Comparison of ENCODE assay signal across 8 cellular contexts in the genomic region with DNA sequence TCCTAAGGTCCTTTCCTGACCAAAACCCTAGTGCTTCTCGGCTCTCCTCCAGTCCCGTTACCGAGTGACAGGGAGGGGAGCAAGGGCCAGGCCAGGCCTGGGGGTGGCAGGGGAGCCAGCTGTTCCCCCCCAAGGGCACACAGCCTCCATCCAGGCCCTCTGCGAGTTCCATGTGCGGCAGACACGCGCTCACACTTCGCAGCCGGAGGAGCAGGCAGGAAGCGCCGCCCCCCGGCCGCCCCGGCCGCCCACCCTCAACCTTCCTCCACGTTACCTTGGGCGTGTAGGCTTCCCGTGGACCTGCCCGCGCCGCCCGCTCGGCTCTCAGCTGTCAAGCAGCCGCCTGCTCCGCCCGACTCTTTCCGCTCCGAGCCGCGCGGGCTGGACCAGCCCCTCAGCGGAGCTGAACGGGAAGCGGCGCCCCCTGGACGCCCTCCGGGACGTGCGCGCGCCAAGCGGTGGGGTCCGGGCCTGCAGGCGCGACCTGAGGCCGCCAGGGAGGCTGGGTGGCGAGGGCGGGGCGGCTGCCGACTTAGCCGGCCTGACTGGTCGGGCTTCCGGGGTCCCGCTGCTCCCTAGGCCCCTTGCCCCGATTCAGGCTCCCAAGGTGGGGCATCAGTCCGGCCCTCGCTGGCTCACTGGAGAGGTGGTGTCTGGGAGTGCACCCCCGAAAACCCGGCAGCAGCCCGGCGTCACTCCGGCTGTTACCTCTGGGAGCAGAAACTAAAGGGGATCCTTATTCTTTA. TPM values are rescaled to one million over a fixed set of nuclear protein-coding genes. Genes with fewer than 3 reads are reported as not detected.
DNase-seq lines count a peak whose midpoint lies in the region; ATAC-seq and TF ChIP-seq lines count a peak whose summit lies in the region.

A gene with protein sequence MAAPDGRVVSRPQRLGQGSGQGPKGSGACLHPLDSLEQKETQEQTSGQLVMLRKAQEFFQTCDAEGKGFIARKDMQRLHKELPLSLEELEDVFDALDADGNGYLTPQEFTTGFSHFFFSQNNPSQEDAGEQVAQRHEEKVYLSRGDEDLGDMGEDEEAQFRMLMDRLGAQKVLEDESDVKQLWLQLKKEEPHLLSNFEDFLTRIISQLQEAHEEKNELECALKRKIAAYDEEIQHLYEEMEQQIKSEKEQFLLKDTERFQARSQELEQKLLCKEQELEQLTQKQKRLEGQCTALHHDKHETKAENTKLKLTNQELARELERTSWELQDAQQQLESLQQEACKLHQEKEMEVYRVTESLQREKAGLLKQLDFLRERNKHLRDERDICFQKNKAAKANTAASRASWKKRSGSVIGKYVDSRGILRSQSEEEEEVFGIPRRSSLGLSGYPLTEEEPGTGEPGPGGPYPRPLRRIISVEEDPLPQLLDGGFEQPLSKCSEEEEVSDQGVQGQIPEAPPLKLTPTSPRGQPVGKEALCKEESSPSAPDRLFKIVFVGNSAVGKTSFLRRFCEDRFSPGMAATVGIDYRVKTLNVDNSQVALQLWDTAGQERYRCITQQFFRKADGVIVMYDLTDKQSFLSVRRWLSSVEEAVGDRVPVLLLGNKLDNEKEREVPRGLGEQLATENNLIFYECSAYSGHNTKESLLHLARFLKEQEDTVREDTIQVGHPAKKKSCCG (minus strand): TSS at position 369 of the 746 bp plus-strand sequence. CDS start 56,110 bp downstream, outside the sequence.

- H3K27ac ChIP-seq in Panc1 (ENCODE audit: low read length) = no peak within 1 kb of the TSS

- POLR2A ChIA-PET in Panc1 (lab: Charles Lee) = no interaction called here

- no peaks in the 10 kb centered on the region for H3K9me3 ChIP-seq in Panc1 (ENCODE audit: control insufficient read depth, insufficient read depth, low read depth, low read length)

- H3K4me1 ChIP-seq in Panc1 (ENCODE audit: control insufficient read depth, insufficient read depth, low read length) = no peaks in the 10 kb centered on the region; the same call in 1 of the 2 replicates

- peak within 1 kb of the TSS; percentile 80 for H3K4me3 Mint-ChIP-seq in glutamatergic neuron (ENCODE audit: unreplicated experiment)

- peaks cover 5% of the 10 kb centered on the region for H3K27me3 Mint-ChIP-seq in glutamatergic neuron (ENCODE audit: unreplicated experiment)

- ATAC-seq in HG03139 (IDR thresholded peaks at IDR 0.05; ENCODE audit: unreplicated experiment) (peak; percentile 79), Panc1 (peak; percentile 91)

- CTCF ChIA-PET in Panc1 (lab: Charles Lee) = no interaction called here

- H3K4me3 ChIP-seq in AG10803 (ENCODE audit: low read length) (peak within 1 kb of the TSS; percentile 64), Panc1 (ENCODE audit: low read depth in 2 of 2, low read length in 2 of 2) (peak within 1 kb of the TSS; percentile 20 to 30)

- intact Hi-C loops in Panc1 (cut with micrococcal nuclease; ENCODE audit: unreplicated experiment) = no loop called here

- H3K9me3 Mint-ChIP-seq in glutamatergic neuron (ENCODE audit: unreplicated experiment) = peaks cover 9% of the 10 kb centered on the region

- peaks cover 9% of the 10 kb centered on the region for H3K36me3 Mint-ChIP-seq in glutamatergic neuron (ENCODE audit: unreplicated experiment)

- H3K36me3 ChIP-seq in Panc1 (ENCODE audit: control insufficient read depth, insufficient read depth, low read length) = no peaks in the 10 kb centered on the region

- in situ Hi-C loops in GM18951 (cut with MboI; ENCODE audit: low sequenced_read_pairs, unreplicated experiment) (no loop called here), Panc1 (cut with HindIII; ENCODE audit: low pct_unique_long_range_greater_than_20kb, low sequenced_read_pairs) (no loop called here)

- no TSS peak for BruUV-seq in Panc1 (replicated peaks; lab: Mats Ljungman, UMichigan)

- H3K27ac Mint-ChIP-seq in glutamatergic neuron (ENCODE audit: unreplicated experiment) = peak within 1 kb of the TSS; percentile 87

- DNase-seq in AG10803 (ENCODE audit: low read depth) = peak; percentile 66
- DNase-seq in Panc1 (ENCODE audit: low read depth, low spot score) = no peak
- peak; percentile 67 to 76 for DNase-seq in activated T-helper 1 cell treated with anti-CD3 and anti-CD28 coated beads, Interleukin-2, amount 50 U/mL, for 16 hours (ENCODE audit: low read depth in 1 of 2, low spot score in 1 of 2)
- peak; percentile 87 for DNase-seq in glutamatergic neuron
- peak; percentile 9 for DNase-seq in putamen (ENCODE audit: low spot score)
- DNase-seq in NCI-H2196 (lab: John Stamatoyannopoulos, UW; ENCODE audit: unreplicated experiment) = no peak

- TF ChIP-seq POLR2A in GM18951 (IDR thresholded peaks at IDR 0.05; ENCODE audit: extremely low read depth, insufficient read depth, insufficient read length) = peak; percentile 71

- peak; percentile 41 for TF ChIP-seq CTCF in AG10803 (conservative IDR thresholded peaks at IDR 0.05; ENCODE audit: low read length)
- peak; percentile 64 for TF ChIP-seq CTCF in Panc1 (IDR thresholded peaks at IDR 0.05)
- peak; percentile 82 for TF ChIP-seq CTCF in glutamatergic neuron (IDR thresholded peaks at IDR 0.05; ENCODE audit: partially characterized antibody, unreplicated experiment)

- H3K27me3 ChIP-seq in Panc1 (ENCODE audit: control insufficient read depth, insufficient read depth, low read length) = no peaks in the 10 kb centered on the region; the same call in 1 of the 2 replicates

- peaks cover 16% of the 10 kb centered on the region for H3K4me1 Mint-ChIP-seq in glutamatergic neuron (ENCODE audit: low read depth, unreplicated experiment)

RNA-seq across cellular contexts. Expression of the gene that starts here (rescaled TPM):
- total RNA-seq in Panc1 (2021; ENCODE audit: unreplicated experiment) (0.92 TPM), glutamatergic neuron (ENCODE audit: unreplicated experiment) (4.5 TPM)
- polyA plus RNA-seq in Panc1 (2012; ENCODE audit: insufficient read length) = 1.6 TPM

Comparison
In these comparisons a context has a peak if more than half of its experiments do, and no peak if none do; other contexts are left out.
1. DNase-seq: peak in AG10803 (single experiment), activated T-helper 1 cell treated with anti-CD3 and anti-CD28 coated beads, Interleukin-2, amount 50 U/mL, for 16 hours (2 of 2), glutamatergic neuron (single experiment) and putamen (single experiment); none in Panc1 (single experiment) and NCI-H2196 (single experiment).
2. Peak in every context shown above with its lines, with median percentiles within 50 percentile points of each other: CTCF ChIP-seq.